Comparison of ENCODE assay signal across 16 cellular contexts in the genomic region with DNA sequence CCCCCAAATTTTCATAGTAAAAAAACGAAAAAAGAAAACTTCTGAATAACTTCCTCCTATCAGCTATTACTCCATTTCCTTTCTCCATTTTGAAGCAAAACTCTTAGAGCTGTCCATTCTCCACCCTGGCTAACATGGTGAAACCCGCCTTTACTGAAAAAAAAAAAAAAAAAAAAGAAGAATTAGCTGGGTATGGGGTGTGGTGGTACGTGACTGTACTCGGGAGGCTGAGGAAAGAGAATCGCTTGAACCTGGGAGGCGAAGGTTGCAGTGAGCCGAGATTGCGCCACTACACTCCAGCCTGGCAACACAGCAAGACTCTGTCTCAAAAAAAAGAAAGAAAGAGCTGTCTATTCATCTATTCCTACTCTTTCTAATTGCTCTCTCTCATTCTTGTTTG. TPM values are rescaled to one million over a fixed set of nuclear protein-coding genes. Genes with fewer than 3 reads are reported as not detected.
"Had no signal": no experiment of that assay in that cellular context is flagged by ENCODE, and none has a peak within 500 bp of the region (broad histone marks: within the 10 kb centered on the region; RNA-seq: fewer than 3 reads in every experiment).

No MANE protein-coding gene starts in this region.

- H3K9me3 Mint-ChIP-seq: activated CD4-positive, alpha-beta memory T cell treated with anti-CD3 and anti-CD28 coated beads for 36 hours; activated naive CD8-positive, alpha-beta T cell treated with anti-CD3 and anti-CD28 coated beads for 36 hours; endodermal cell had no signal

- H3K4me3 ChIP-seq: suprapubic skin had no signal

- H3K27me3 ChIP-seq: suprapubic skin had no signal

- FAIRE-seq: keratinocyte had no signal

- H3K27ac Mint-ChIP-seq: activated CD4-positive, alpha-beta memory T cell treated with anti-CD3 and anti-CD28 coated beads for 36 hours; activated naive CD8-positive, alpha-beta T cell treated with anti-CD3 and anti-CD28 coated beads for 36 hours; endodermal cell had no signal

- H3K27ac ChIP-seq: suprapubic skin had no signal

- H3K4me1 ChIP-seq: suprapubic skin had no signal

- ATAC-seq: sciatic nerve had no signal

- H3K27me3 Mint-ChIP-seq: activated CD4-positive, alpha-beta memory T cell treated with anti-CD3 and anti-CD28 coated beads for 36 hours; activated naive CD8-positive, alpha-beta T cell treated with anti-CD3 and anti-CD28 coated beads for 36 hours had no signal

- H3K36me3 Mint-ChIP-seq: activated naive CD8-positive, alpha-beta T cell treated with anti-CD3 and anti-CD28 coated beads for 36 hours had no signal

- DNase-seq: activated CD4-positive, alpha-beta memory T cell treated with anti-CD3 and anti-CD28 coated beads for 36 hours; activated CD4-positive, CD25-positive, alpha-beta regulatory T cell treated with anti-CD3 and anti-CD28 coated beads, Interleukin-2, amount 50 U/mL, for 72 hours; activated gamma-delta T cell treated with Interleukin-2 at 50 U/mL for 16 hours; activated naive CD8-positive, alpha-beta T cell treated with anti-CD3 and anti-CD28 coated beads for 36 hours; activated T-cell treated with anti-CD3 and anti-CD28 coated beads, Interleukin-2, amount 50 U/mL, for 48 hours; cerebellar nuclear complex; dermis blood vessel endothelial cell; endodermal cell; erythroblast; midbrain; stimulated activated naive CD4-positive, alpha-beta T cell treated with Interleukin-2 at 50 U/mL for 16 hours had no signal

- H3K9me3 ChIP-seq: suprapubic skin had no signal

- H3K4me3 Mint-ChIP-seq: activated CD4-positive, alpha-beta memory T cell treated with anti-CD3 and anti-CD28 coated beads for 36 hours; activated naive CD8-positive, alpha-beta T cell treated with anti-CD3 and anti-CD28 coated beads for 36 hours; endodermal cell had no signal

RNA-seq across cellular contexts. Expression of gene TEX54, which starts 16.1 kb away (rescaled TPM):
- total RNA-seq: activated naive CD8-positive, alpha-beta T cell treated with anti-CD3 and anti-CD28 coated beads for 36 hours; dermis blood vessel endothelial cell; endodermal cell; liver; sciatic nerve; suprapubic skin; ureter had no signal
- polyA plus RNA-seq: keratinocyte had no signal
